1 cellular context compared by ENCODE assay signal in genomic region chr5:150153957-150154617, GRCh38.
TF ChIP-seq lines count a peak whose summit lies in the region.

No MANE protein-coding gene starts in this region.

TF ChIP-seq in HepG2, 621 proteins besides CTCF, POLR2A, EP300 and RAD21:
- no peak for TF ChIP-seq SNRNP70 (IDR thresholded peaks at IDR 0.05; ENCODE audit: low read depth, low read length)
- TF ChIP-seq, protein P1, sequence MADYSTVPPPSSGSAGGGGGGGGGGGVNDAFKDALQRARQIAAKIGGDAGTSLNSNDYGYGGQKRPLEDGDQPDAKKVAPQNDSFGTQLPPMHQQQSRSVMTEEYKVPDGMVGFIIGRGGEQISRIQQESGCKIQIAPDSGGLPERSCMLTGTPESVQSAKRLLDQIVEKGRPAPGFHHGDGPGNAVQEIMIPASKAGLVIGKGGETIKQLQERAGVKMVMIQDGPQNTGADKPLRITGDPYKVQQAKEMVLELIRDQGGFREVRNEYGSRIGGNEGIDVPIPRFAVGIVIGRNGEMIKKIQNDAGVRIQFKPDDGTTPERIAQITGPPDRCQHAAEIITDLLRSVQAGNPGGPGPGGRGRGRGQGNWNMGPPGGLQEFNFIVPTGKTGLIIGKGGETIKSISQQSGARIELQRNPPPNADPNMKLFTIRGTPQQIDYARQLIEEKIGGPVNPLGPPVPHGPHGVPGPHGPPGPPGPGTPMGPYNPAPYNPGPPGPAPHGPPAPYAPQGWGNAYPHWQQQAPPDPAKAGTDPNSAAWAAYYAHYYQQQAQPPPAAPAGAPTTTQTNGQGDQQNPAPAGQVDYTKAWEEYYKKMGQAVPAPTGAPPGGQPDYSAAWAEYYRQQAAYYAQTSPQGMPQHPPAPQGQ (CRISPR knock-in tag; IDR thresholded peaks at IDR 0.05; ENCODE audit: borderline replicate concordance) = no peak
- 0 out of 2 replicates have a peak, but pooled peaks have one; percentile 14 for TF ChIP-seq SP5 (CRISPR knock-in tag; IDR thresholded peaks at IDR 0.05; ENCODE audit: borderline replicate concordance, low read depth)
- TF ChIP-seq ZMYM3 (CRISPR knock-in tag; IDR thresholded peaks at IDR 0.05) = 0 out of 2 replicates have a peak, but pooled peaks have one; percentile 23
- TF ChIP-seq ZZZ3 (CRISPR knock-in tag; IDR thresholded peaks at IDR 0.05; ENCODE audit: borderline replicate concordance) = no peak
- no peak for TF ChIP-seq ZNF772 (CRISPR knock-in tag; IDR thresholded peaks at IDR 0.05)
- TF ChIP-seq, protein P2, sequence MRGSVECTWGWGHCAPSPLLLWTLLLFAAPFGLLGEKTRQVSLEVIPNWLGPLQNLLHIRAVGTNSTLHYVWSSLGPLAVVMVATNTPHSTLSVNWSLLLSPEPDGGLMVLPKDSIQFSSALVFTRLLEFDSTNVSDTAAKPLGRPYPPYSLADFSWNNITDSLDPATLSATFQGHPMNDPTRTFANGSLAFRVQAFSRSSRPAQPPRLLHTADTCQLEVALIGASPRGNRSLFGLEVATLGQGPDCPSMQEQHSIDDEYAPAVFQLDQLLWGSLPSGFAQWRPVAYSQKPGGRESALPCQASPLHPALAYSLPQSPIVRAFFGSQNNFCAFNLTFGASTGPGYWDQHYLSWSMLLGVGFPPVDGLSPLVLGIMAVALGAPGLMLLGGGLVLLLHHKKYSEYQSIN (CRISPR knock-in tag; IDR thresholded peaks at IDR 0.05; ENCODE audit: borderline replicate concordance) = no peak
- peak; percentile 89 for TF ChIP-seq ZFP36 (IDR thresholded peaks at IDR 0.05; ENCODE audit: borderline replicate concordance, low read depth, low read length, partially characterized antibody)
- TF ChIP-seq ZNF180 (CRISPR knock-in tag; IDR thresholded peaks at IDR 0.05; ENCODE audit: borderline replicate concordance, low read depth) = no peak
- no peak for TF ChIP-seq ZFAT (CRISPR knock-in tag; conservative IDR thresholded peaks at IDR 0.05)
- no peak for TF ChIP-seq PCBP1 (IDR thresholded peaks at IDR 0.05; ENCODE audit: borderline replicate concordance, low read depth, low read length)
- no peak for TF ChIP-seq KMT2B (CRISPR knock-in tag; IDR thresholded peaks at IDR 0.05)
- no peak for TF ChIP-seq ZNF556 (CRISPR knock-in tag; IDR thresholded peaks at IDR 0.05; ENCODE audit: borderline replicate concordance)
- no peak for TF ChIP-seq SNAPC2 (CRISPR knock-in tag; IDR thresholded peaks at IDR 0.05)
- TF ChIP-seq NFIC (IDR thresholded peaks at IDR 0.05; ENCODE audit: low read length) = no peak
- TF ChIP-seq ERF (CRISPR knock-in tag; IDR thresholded peaks at IDR 0.05) = no peak
- TF ChIP-seq ZBTB2 (CRISPR knock-in tag; IDR thresholded peaks at IDR 0.05; ENCODE audit: low read depth) = no peak
- TF ChIP-seq IRF9 (CRISPR knock-in tag; IDR thresholded peaks at IDR 0.05; ENCODE audit: borderline replicate concordance) = no peak
- no peak for TF ChIP-seq ZGPAT (CRISPR knock-in tag; IDR thresholded peaks at IDR 0.05)
- TF ChIP-seq, protein P3, sequence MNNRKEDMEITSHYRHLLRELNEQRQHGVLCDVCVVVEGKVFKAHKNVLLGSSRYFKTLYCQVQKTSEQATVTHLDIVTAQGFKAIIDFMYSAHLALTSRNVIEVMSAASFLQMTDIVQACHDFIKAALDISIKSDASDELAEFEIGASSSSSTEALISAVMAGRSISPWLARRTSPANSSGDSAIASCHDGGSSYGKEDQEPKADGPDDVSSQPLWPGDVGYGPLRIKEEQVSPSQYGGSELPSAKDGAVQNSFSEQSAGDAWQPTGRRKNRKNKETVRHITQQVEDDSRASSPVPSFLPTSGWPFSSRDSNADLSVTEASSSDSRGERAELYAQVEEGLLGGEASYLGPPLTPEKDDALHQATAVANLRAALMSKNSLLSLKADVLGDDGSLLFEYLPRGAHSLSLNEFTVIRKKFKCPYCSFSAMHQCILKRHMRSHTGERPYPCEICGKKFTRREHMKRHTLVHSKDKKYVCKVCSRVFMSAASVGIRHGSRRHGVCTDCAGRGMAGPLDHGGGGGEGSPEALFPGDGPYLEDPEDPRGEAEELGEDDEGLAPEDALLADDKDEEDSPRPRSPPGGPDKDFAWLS (CRISPR knock-in tag; IDR thresholded peaks at IDR 0.05; ENCODE audit: borderline replicate concordance) = no peak
- no peak for TF ChIP-seq ZNF18 (CRISPR knock-in tag; IDR thresholded peaks at IDR 0.05; ENCODE audit: insufficient replicate concordance)
